1 cellular context compared by ENCODE assay signal in genomic region chr12:57618431-57618830, GRCh38. TPM values are rescaled to one million over a fixed set of nuclear protein-coding genes. Genes with fewer than 3 reads are reported as not detected.
"Had no signal": no experiment of that assay in that cellular context is flagged by ENCODE, and none has a peak within 500 bp of the region (broad histone marks: within the 10 kb centered on the region; RNA-seq: fewer than 3 reads in every experiment).

No MANE protein-coding gene starts in this region.

RNA-seq across cellular contexts. Expression of gene B4GALNT1, which starts 14.6 kb away (rescaled TPM):
- total RNA-seq: dermis blood vessel endothelial cell had no signal
